1 cellular context compared by ENCODE assay signal in the genomic region with DNA sequence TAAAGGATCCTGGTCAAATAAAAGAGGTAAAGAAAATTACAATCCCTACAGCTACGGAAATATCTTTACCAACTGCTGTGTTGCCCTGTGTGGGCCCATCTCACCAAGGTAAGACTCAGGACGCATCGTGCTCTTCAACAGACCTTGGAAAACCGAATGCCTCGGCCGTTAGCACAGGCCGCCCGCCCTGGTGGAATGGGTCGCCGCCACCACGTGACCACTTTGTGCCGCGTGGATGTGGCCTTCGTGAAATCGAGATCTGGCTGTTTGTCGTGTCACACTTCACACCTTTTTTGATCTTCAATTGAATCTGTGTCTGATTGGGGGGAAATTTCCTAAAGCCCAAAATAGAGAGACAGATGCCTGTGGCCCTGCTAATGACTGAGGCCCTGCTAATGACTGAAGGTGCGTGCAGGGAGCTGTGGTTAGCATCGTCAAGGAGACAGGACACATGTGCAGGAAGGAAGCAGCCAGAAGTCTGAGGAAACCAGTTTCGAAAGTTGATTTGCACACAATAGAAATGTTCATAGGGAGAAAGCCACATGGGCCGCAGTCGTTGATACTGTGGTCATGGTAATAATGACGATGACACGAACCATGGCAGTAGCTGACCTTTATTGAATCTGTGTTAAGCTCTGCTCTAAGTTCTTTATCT.
TF ChIP-seq lines count a peak whose summit lies in the region.

No MANE protein-coding gene starts in this region.

TF ChIP-seq in GM12878, 131 proteins besides CTCF, POLR2A, EP300 and RAD21 (continued from another document):
- TF ChIP-seq ZNF687 (IDR thresholded peaks at IDR 0.05) (peak; percentile 81), ZBTB4 (CRISPR knock-in tag; IDR thresholded peaks at IDR 0.05) (no peak), RELA (IDR thresholded peaks at IDR 0.05; ENCODE audit: borderline replicate concordance, partially characterized antibody) (no peak), MAX (IDR thresholded peaks at IDR 0.05; ENCODE audit: low read depth, low read length) (no peak), STAT3 (IDR thresholded peaks at IDR 0.05; ENCODE audit: low read depth, low read length) (no peak), YY1 (IDR thresholded peaks at IDR 0.05; ENCODE audit: low read depth, low read length) (no peak), MEF2A (IDR thresholded peaks at IDR 0.05; ENCODE audit: insufficient read depth, low read depth, low read length) (no peak)
- TF ChIP-seq, protein P1, sequence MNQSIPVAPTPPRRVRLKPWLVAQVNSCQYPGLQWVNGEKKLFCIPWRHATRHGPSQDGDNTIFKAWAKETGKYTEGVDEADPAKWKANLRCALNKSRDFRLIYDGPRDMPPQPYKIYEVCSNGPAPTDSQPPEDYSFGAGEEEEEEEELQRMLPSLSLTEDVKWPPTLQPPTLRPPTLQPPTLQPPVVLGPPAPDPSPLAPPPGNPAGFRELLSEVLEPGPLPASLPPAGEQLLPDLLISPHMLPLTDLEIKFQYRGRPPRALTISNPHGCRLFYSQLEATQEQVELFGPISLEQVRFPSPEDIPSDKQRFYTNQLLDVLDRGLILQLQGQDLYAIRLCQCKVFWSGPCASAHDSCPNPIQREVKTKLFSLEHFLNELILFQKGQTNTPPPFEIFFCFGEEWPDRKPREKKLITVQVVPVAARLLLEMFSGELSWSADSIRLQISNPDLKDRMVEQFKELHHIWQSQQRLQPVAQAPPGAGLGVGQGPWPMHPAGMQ (IDR thresholded peaks at IDR 0.05; ENCODE audit: borderline replicate concordance): no peak
- TF ChIP-seq, protein P2, sequence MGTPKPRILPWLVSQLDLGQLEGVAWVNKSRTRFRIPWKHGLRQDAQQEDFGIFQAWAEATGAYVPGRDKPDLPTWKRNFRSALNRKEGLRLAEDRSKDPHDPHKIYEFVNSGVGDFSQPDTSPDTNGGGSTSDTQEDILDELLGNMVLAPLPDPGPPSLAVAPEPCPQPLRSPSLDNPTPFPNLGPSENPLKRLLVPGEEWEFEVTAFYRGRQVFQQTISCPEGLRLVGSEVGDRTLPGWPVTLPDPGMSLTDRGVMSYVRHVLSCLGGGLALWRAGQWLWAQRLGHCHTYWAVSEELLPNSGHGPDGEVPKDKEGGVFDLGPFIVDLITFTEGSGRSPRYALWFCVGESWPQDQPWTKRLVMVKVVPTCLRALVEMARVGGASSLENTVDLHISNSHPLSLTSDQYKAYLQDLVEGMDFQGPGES (IDR thresholded peaks at IDR 0.05): no peak
